In genomic region chr7:158259141-158259540, GRCh38 we compare ENCODE assay signal across 28 cellular contexts.
"Had no signal": no experiment of that assay in that cellular context is flagged by ENCODE, and none has a peak within 500 bp of the region (broad histone marks: within the 10 kb centered on the region; RNA-seq: fewer than 3 reads in every experiment).

No MANE protein-coding gene starts in this region.

- H3K4me3 Mint-ChIP-seq: immature natural killer cell; mesothelial cell of epicardium; natural killer cell; nephron progenitor cell; stimulated activated effector memory CD8-positive, alpha-beta T cell treated with anti-CD3 and anti-CD28 coated beads, Interleukin-12 subunit alpha, Interleukin-12 subunit beta, amount 100 ng/mL, for 72 hours; stimulated activated naive CD8-positive, alpha-beta T cell treated with anti-CD3 and anti-CD28 coated beads, Interleukin-15, Interleukin-2, amounts not matched to agents 100 ng/mL and 50 ng/mL, for 24 hours had no signal

- H3K4me1 ChIP-seq: left lung, right atrium auricular region, suprapubic skin, tibial artery, upper lobe of left lung, vagina had no signal

- ATAC-seq: left colon; left lung; natural killer cell; sciatic nerve; stimulated activated effector memory CD8-positive, alpha-beta T cell treated with anti-CD3 and anti-CD28 coated beads, Interleukin-12 subunit alpha, Interleukin-12 subunit beta, amount 100 ng/mL, for 72 hours had no signal

- DNase-seq: hippocampal formation; immature natural killer cell; kidney; mesendoderm; naive B cell; natural killer cell; nephron progenitor cell; occipital lobe; ovary; stimulated activated CD4-positive, alpha-beta T cell treated with anti-CD3 and anti-CD28 coated beads, Interleukin-4, amount 100 ng/mL, for 24 hours; stimulated activated naive CD4-positive, alpha-beta T cell; tibial artery had no signal

- H3K9ac ChIP-seq: neural progenitor cell had no signal

- H3K27ac Mint-ChIP-seq: immature natural killer cell; mesothelial cell of epicardium; naive B cell; natural killer cell; nephron progenitor cell; progenitor cell of endocrine pancreas; stimulated activated effector memory CD8-positive, alpha-beta T cell treated with anti-CD3 and anti-CD28 coated beads, Interleukin-12 subunit alpha, Interleukin-12 subunit beta, amount 100 ng/mL, for 72 hours; stimulated activated naive CD8-positive, alpha-beta T cell treated with anti-CD3 and anti-CD28 coated beads, Interleukin-15, Interleukin-2, amounts not matched to agents 100 ng/mL and 50 ng/mL, for 24 hours had no signal

- H3K36me3 Mint-ChIP-seq: immature natural killer cell; mesothelial cell of epicardium; naive B cell; natural killer cell; neural progenitor cell; stimulated activated effector memory CD8-positive, alpha-beta T cell treated with anti-CD3 and anti-CD28 coated beads, Interleukin-12 subunit alpha, Interleukin-12 subunit beta, amount 100 ng/mL, for 72 hours had no signal

- H3K27me3 Mint-ChIP-seq: naive B cell; stimulated activated naive CD8-positive, alpha-beta T cell treated with anti-CD3 and anti-CD28 coated beads, Interleukin-15, Interleukin-2, amounts not matched to agents 100 ng/mL and 50 ng/mL, for 24 hours had no signal

- H3K4me3 ChIP-seq: left lung, lung, neural progenitor cell, ovary, right atrium auricular region, skin epidermis, suprapubic skin, thoracic aorta, tibial artery, upper lobe of left lung, vagina had no signal

- H3K4me1 Mint-ChIP-seq: immature natural killer cell; mesothelial cell of epicardium; naive B cell; natural killer cell; nephron progenitor cell; stimulated activated effector memory CD8-positive, alpha-beta T cell treated with anti-CD3 and anti-CD28 coated beads, Interleukin-12 subunit alpha, Interleukin-12 subunit beta, amount 100 ng/mL, for 72 hours had no signal

- H3K27me3 ChIP-seq: left lung, neural progenitor cell, neutrophil, ovary, right atrium auricular region, suprapubic skin, upper lobe of left lung, vagina had no signal

- H3K27ac ChIP-seq: left lung, neural progenitor cell, neutrophil, ovary, right atrium auricular region, skin epidermis, suprapubic skin, thoracic aorta, tibial artery, upper lobe of left lung, vagina had no signal

- H3K4me2 ChIP-seq: neural progenitor cell had no signal

- H3K36me3 ChIP-seq: left lung, neural progenitor cell, neutrophil, ovary, right atrium auricular region, suprapubic skin, thoracic aorta, tibial artery, upper lobe of left lung, vagina had no signal

- H2AFZ ChIP-seq: neural progenitor cell had no signal

- H3K9me3 Mint-ChIP-seq: mesothelial cell of epicardium; natural killer cell; nephron progenitor cell; neural progenitor cell; stimulated activated naive CD8-positive, alpha-beta T cell treated with anti-CD3 and anti-CD28 coated beads, Interleukin-15, Interleukin-2, amounts not matched to agents 100 ng/mL and 50 ng/mL, for 24 hours had no signal

- H3K9me3 ChIP-seq: neutrophil, ovary, right atrium auricular region, suprapubic skin, thoracic aorta, tibial artery, upper lobe of left lung, vagina had no signal
